1 cellular context compared by ENCODE assay signal in the genomic region with DNA sequence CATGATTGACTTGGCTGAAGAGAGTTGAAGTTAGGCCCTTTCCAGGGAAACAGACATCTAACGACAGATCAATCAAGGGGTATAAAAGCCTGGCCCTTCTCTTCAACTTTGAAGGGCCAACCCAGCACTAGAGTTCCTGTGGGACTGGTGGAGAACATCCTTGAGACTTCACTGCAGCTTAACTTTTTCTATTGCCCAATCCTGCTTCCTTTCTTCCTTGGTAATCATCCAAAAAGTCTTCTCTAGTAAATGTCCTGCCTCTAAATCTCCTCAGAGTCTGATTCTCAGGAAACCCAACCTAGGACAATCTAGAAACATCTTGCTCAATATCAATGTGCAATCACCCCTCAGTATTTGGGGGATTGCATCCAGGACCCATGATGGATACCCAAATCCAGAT.
TF ChIP-seq lines count a peak whose summit lies in the region.

No MANE protein-coding gene starts in this region.

TF ChIP-seq in WTC11, 78 proteins besides CTCF, POLR2A, EP300 and RAD21 (continued from another document):
- TF ChIP-seq AFF4 (CRISPR knock-in tag; IDR thresholded peaks at IDR 0.05; ENCODE audit: borderline replicate concordance) (no peak), EMX1 (CRISPR knock-in tag; IDR thresholded peaks at IDR 0.05) (no peak)
